In the genomic region with DNA sequence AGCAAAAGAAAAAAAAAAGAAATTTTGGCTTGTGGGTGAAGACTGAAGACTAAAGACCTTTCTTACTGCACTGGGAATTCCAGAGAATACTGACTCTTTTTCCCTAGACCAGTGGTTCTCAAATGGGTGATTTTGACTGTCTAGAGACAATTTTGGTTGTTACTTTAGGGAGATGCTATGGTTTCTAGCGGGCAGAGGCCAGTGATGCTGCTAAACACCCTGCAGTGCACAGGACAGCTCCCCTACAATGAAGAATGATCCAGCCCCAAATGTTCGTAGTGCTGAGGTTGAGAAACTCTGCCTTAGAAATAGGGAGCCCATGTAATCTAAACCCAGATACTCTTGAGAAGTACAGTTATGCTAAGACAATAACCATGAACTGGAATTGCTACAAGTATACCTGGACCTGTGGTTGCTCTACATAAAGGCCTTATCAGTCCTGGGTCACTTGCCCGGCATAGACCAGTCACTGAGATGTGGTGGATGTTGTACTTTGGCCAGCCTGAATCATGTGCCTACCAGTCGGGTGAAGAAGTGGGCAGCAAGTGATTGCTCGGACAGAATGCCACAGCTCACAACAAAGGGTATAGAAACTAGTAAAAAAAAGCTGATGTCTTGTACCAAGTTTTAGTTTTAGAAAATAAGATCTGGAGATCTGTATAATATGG, we compare ENCODE assay signal across 28 cellular contexts. TPM values are rescaled to one million over a fixed set of nuclear protein-coding genes. Genes with fewer than 3 reads are reported as not detected.
DNase-seq lines count a peak whose midpoint lies in the region; ATAC-seq and TF ChIP-seq lines count a peak whose summit lies in the region.
"Had no signal": no experiment of that assay in that cellular context is flagged by ENCODE, and none has a peak within 500 bp of the region (broad histone marks: within the 10 kb centered on the region; RNA-seq: fewer than 3 reads in every experiment).

No MANE protein-coding gene starts in this region.

- H3K9me3 Mint-ChIP-seq in MCF 10A (ENCODE audit: unreplicated experiment) (no peaks in the 10 kb centered on the region), osteocyte (ENCODE audit: unreplicated experiment) (no peaks in the 10 kb centered on the region)
- no peaks in the 10 kb centered on the region for H3K9me3 Mint-ChIP-seq in activated CD8-positive, alpha-beta memory T cell treated with anti-CD3 and anti-CD28 coated beads, Interleukin-2, amount 10 ng/mL, durations not matched to agents 7 days and 5 days (ENCODE audit: low read depth)
- H3K9me3 Mint-ChIP-seq: activated CD4-positive, alpha-beta T cell treated with anti-CD3 and anti-CD28 coated beads, Interleukin-2, amount 10 ng/mL, durations not matched to agents 24 days and 14 days; T-cell; WTC11 had no signal

- peaks cover 12% of the 10 kb centered on the region for H3K4me1 Mint-ChIP-seq in MCF 10A (ENCODE audit: insufficient read depth, unreplicated experiment)
- H3K4me1 Mint-ChIP-seq in osteocyte (ENCODE audit: unreplicated experiment), result peaks cover 52% of the 10 kb centered on the region
- peaks cover 10% of the 10 kb centered on the region for H3K4me1 Mint-ChIP-seq in activated CD8-positive, alpha-beta memory T cell treated with anti-CD3 and anti-CD28 coated beads, Interleukin-2, amount 10 ng/mL, durations not matched to agents 7 days and 5 days

- POLR2A ChIA-PET in MCF 10A (lab: Yijun Ruan, JAX), result interaction anchor here (0.5 to 1.0 kb wide), 3 partner anchors 12 to 25 kb away, joined by 3 read pairs; no protein-coding TSS in a partner anchor

- ATAC-seq in left ventricle myocardium superior (peak; percentile 72), aorta (ENCODE audit: low FRiP score) (peak; percentile 53)
- no peak for ATAC-seq in activated CD8-positive, alpha-beta memory T cell treated with anti-CD3 and anti-CD28 coated beads, Interleukin-2, amount 10 ng/mL, durations not matched to agents 7 days and 5 days
- ATAC-seq: gastroesophageal sphincter, T-cell, WTC11 had no signal

- H3K36me3 ChIP-seq in breast epithelium (no peaks in the 10 kb centered on the region), aorta (ENCODE audit: control insufficient read depth in 1 of 2, insufficient read depth in 2 of 2, low read length in 1 of 2) (no peaks in the 10 kb centered on the region)
- H3K36me3 ChIP-seq: neutrophil had no signal

- TF ChIP-seq CTCF in MCF 10A (IDR thresholded peaks at IDR 0.05; ENCODE audit: unreplicated experiment), result no peak
- TF ChIP-seq CTCF in breast epithelium (IDR thresholded peaks at IDR 0.05), result no peak
- no peak for TF ChIP-seq CTCF in osteocyte (IDR thresholded peaks at IDR 0.05)

- H3K9me3 ChIP-seq in breast epithelium (no peaks in the 10 kb centered on the region), aorta (ENCODE audit: control insufficient read depth, low read length) (no peaks in the 10 kb centered on the region)
- H3K9me3 ChIP-seq: gastroesophageal sphincter, neutrophil had no signal

- WGBS in aorta, 2 donors, result 27 to 33% methylated on average over 5 of the region's 5 CpGs

- peaks cover 39% of the 10 kb centered on the region for H3K36me3 Mint-ChIP-seq in MCF 10A (ENCODE audit: insufficient read depth, unreplicated experiment)
- peaks cover 41% of the 10 kb centered on the region for H3K36me3 Mint-ChIP-seq in osteocyte (ENCODE audit: unreplicated experiment)
- H3K36me3 Mint-ChIP-seq in activated CD8-positive, alpha-beta memory T cell treated with anti-CD3 and anti-CD28 coated beads, Interleukin-2, amount 10 ng/mL, durations not matched to agents 7 days and 5 days, result peaks cover 1% of the 10 kb centered on the region
- H3K36me3 Mint-ChIP-seq: WTC11 had no signal

- no peaks in the 10 kb centered on the region for H3K27me3 Mint-ChIP-seq in MCF 10A (ENCODE audit: insufficient read depth, unreplicated experiment)
- no peaks in the 10 kb centered on the region for H3K27me3 Mint-ChIP-seq in osteocyte (ENCODE audit: unreplicated experiment)
- H3K27me3 Mint-ChIP-seq in activated CD8-positive, alpha-beta memory T cell treated with anti-CD3 and anti-CD28 coated beads, Interleukin-2, amount 10 ng/mL, durations not matched to agents 7 days and 5 days, result no peaks in the 10 kb centered on the region
- H3K27me3 Mint-ChIP-seq: activated CD4-positive, alpha-beta T cell treated with anti-CD3 and anti-CD28 coated beads, Interleukin-2, amount 10 ng/mL, durations not matched to agents 24 days and 14 days; T-cell had no signal

- no peaks in the 10 kb centered on the region for H3K4me1 ChIP-seq in breast epithelium
- H3K4me1 ChIP-seq in aorta (ENCODE audit: control insufficient read depth in 1 of 2, insufficient read depth in 2 of 2, low read length in 2 of 2), result peaks cover 0 to 5% of the 10 kb centered on the region in 2 donors

- CTCF ChIA-PET in MCF 10A (lab: Yijun Ruan, JAX), result interaction anchor here (0.6 to 0.7 kb wide), 2 partner anchors 31 to 39 kb away, joined by 3 to 4 read pairs; no protein-coding TSS in a partner anchor
- CTCF ChIA-PET in activated CD8-positive, alpha-beta memory T cell treated with anti-CD3 and anti-CD28 coated beads, Interleukin-2, amount 10 ng/mL, durations not matched to agents 7 days and 5 days (lab: Charles Lee), result no interaction called here

- H3K4me3 Mint-ChIP-seq in MCF 10A (ENCODE audit: unreplicated experiment), result no peak overlapping the region
- no peak overlapping the region for H3K4me3 Mint-ChIP-seq in osteocyte (ENCODE audit: unreplicated experiment)
- no peak overlapping the region for H3K4me3 Mint-ChIP-seq in activated CD8-positive, alpha-beta memory T cell treated with anti-CD3 and anti-CD28 coated beads, Interleukin-2, amount 10 ng/mL, durations not matched to agents 7 days and 5 days
- H3K4me3 Mint-ChIP-seq: activated CD4-positive, alpha-beta T cell treated with anti-CD3 and anti-CD28 coated beads, Interleukin-2, amount 10 ng/mL, durations not matched to agents 24 days and 14 days; immature natural killer cell; T-cell; WTC11 had no signal

- intact Hi-C loops in MCF 10A (cut with micrococcal nuclease) (no loop called here), breast epithelium (cut with DNase I; ENCODE audit: low total_unique reads) (no loop called here), left ventricle myocardium superior (cut with micrococcal nuclease) (no loop called here), aorta (cut with DNase I) (no loop called here)

- DNase-seq in MCF 10A (ENCODE audit: unreplicated experiment), result no peak
- no peak for DNase-seq in breast epithelium (ENCODE audit: low spot score in 2 of 2)
- no peak for DNase-seq in left ventricle myocardium superior
- no peak for DNase-seq in osteocyte (ENCODE audit: extremely low spot score, unreplicated experiment)
- DNase-seq in aorta, result no peak
- DNase-seq in activated CD8-positive, alpha-beta memory T cell treated with anti-CD3 and anti-CD28 coated beads, Interleukin-2, amount 10 ng/mL, durations not matched to agents 7 days and 5 days, result no peak
- no peak for DNase-seq in SHP77 treated with DMSO at 0.1 percent for 48 hours (lab: John Stamatoyannopoulos, UW)
- DNase-seq in NCI-H2081 treated with DMSO at 0.1 percent for 48 hours (lab: John Stamatoyannopoulos, UW), result no peak
- DNase-seq: activated CD4-positive, alpha-beta T cell treated with anti-CD3 and anti-CD28 coated beads, Interleukin-2, amount 10 ng/mL, durations not matched to agents 24 days and 14 days; activated gamma-delta T cell; activated T-cell treated with anti-CD3 and anti-CD28 coated beads, Interleukin-2, amount 50 U/mL, for 1 hour; C1 segment of cervical spinal cord; cerebellar nuclear complex; dorsolateral prefrontal cortex; HCEC 1CT; immature natural killer cell; IMR-90; mesendoderm; NCI-H146; NCI-H446 treated with DMSO at 0.1 percent for 48 hours; stimulated activated CD4-positive, alpha-beta T cell treated with anti-CD3 and anti-CD28 coated beads, Interleukin-4, amount 100 ng/mL, for 4 hours; substantia nigra; T-cell had no signal

- TF ChIP-seq POLR2A in breast epithelium (IDR thresholded peaks at IDR 0.05), result no peak

- no peak overlapping the region for H3K4me3 ChIP-seq in breast epithelium
- H3K4me3 ChIP-seq in aorta (ENCODE audit: low read length in 2 of 2), result no peak overlapping the region
- H3K4me3 ChIP-seq: dorsolateral prefrontal cortex, gastroesophageal sphincter had no signal

- H3K27ac ChIP-seq in breast epithelium (no peak overlapping the region), aorta (ENCODE audit: low read depth in 1 of 2, low read length in 2 of 2) (peak overlapping the region in 1 of 2 donors; percentile 38)
- H3K27ac ChIP-seq: 22Rv1, dorsolateral prefrontal cortex, neutrophil had no signal

- H3K27me3 ChIP-seq in breast epithelium (no peaks in the 10 kb centered on the region), aorta (ENCODE audit: control insufficient read depth in 1 of 2, insufficient read depth in 2 of 2, low read length in 1 of 2) (no peaks in the 10 kb centered on the region)
- H3K27me3 ChIP-seq: dorsolateral prefrontal cortex, gastroesophageal sphincter, neutrophil had no signal

- no TSS peak for BruUV-seq in MCF 10A (replicated peaks; lab: Mats Ljungman, UMichigan)

- H3K27ac Mint-ChIP-seq in MCF 10A (ENCODE audit: low read depth, unreplicated experiment), result peak overlapping the region; percentile 18
- H3K27ac Mint-ChIP-seq in osteocyte (ENCODE audit: unreplicated experiment), result peak overlapping the region; percentile 52
- no peak overlapping the region for H3K27ac Mint-ChIP-seq in activated CD8-positive, alpha-beta memory T cell treated with anti-CD3 and anti-CD28 coated beads, Interleukin-2, amount 10 ng/mL, durations not matched to agents 7 days and 5 days
- H3K27ac Mint-ChIP-seq: activated CD4-positive, alpha-beta T cell treated with anti-CD3 and anti-CD28 coated beads, Interleukin-2, amount 10 ng/mL, durations not matched to agents 24 days and 14 days; progenitor cell of endocrine pancreas; T-cell; WTC11 had no signal

RNA-seq across cellular contexts. Expression of gene ARHGAP10, which starts 16.0 kb away (rescaled TPM):
- total RNA-seq in MCF 10A (2022), result 22.4 and 24.6 TPM in 2 replicates
- total RNA-seq in breast epithelium, result 100 to 1,000 TPM in 1 of 3 donors, 10 to 100 TPM in 2; 49.5 to 138 (median 62.6) TPM
- total RNA-seq in left ventricle myocardium superior, result 69.2 TPM
- 121 and 126 TPM in 2 replicates for total RNA-seq in osteocyte
- total RNA-seq in aorta, result 10 to 100 TPM; 57.3 to 94.5 TPM
- polyA plus RNA-seq in aorta, result 10 to 100 TPM; 47.3 to 69.7 TPM
- total RNA-seq in activated CD8-positive, alpha-beta memory T cell treated with anti-CD3 and anti-CD28 coated beads, Interleukin-2, amount 10 ng/mL, durations not matched to agents 7 days and 5 days, result 10 to 100 TPM; 12.1 to 18.8 TPM
